ENCODE assay signal across 1 cellular context in the genomic region with DNA sequence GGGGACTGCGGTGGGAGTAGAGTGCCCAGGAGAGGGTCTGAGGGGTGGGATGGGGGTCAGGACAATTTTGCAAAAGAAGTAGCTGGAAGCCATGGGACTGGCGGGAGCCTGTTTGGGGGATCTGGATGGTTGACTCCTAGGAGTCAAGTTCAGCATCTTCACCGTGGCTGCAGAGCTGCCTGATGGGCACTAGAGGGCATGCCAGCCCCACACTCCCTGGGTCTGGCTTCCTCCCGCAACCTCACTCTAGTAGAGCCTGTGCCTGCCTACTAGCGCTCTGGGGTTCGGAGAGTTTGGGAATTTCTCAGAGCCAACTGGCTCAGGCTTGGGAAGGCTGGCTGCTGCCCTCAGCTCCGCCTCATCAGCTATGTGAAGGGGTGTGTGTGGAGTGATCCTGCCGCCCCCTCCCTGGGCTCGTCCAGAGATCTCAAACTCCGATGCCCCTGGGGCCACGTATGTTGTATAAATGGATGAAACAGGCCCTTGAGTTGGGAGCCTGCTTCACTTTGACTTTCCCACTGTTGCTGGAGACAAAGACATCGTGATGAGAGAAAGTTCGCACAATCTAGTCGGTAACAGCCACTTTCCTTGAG.
A peak's percentile ranks its signal among the peaks of the same experiment; 100 is the strongest.
TF ChIP-seq lines count a peak whose summit lies in the region.

No MANE protein-coding gene starts in this region.

TF ChIP-seq in HEK293, 187 proteins besides CTCF, POLR2A, EP300 and RAD21:
- peak; percentile 17; the same call in 1 of the 2 replicates for TF ChIP-seq ZBTB17 (tag by site-specific recombination; IDR thresholded peaks at IDR 0.05)
- 0 out of 2 replicates have a peak, but pooled peaks have one; percentile 37 for TF ChIP-seq ZNF660 (tag by site-specific recombination; IDR thresholded peaks at IDR 0.05)
- TF ChIP-seq GLIS1 (tag by site-specific recombination; IDR thresholded peaks at IDR 0.05) = 0 out of 2 replicates have a peak, but pooled peaks have one; percentile 8
- TF ChIP-seq, protein P1, sequence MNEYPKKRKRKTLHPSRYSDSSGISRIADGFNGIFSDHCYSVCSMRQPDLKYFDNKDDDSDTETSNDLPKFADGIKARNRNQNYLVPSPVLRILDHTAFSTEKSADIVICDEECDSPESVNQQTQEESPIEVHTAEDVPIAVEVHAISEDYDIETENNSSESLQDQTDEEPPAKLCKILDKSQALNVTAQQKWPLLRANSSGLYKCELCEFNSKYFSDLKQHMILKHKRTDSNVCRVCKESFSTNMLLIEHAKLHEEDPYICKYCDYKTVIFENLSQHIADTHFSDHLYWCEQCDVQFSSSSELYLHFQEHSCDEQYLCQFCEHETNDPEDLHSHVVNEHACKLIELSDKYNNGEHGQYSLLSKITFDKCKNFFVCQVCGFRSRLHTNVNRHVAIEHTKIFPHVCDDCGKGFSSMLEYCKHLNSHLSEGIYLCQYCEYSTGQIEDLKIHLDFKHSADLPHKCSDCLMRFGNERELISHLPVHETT (tag by site-specific recombination; IDR thresholded peaks at IDR 0.05) = no peak
- peak; percentile 88 for TF ChIP-seq ZNF654 (tag by site-specific recombination; IDR thresholded peaks at IDR 0.05; ENCODE audit: low read depth)
- TF ChIP-seq, protein P2, sequence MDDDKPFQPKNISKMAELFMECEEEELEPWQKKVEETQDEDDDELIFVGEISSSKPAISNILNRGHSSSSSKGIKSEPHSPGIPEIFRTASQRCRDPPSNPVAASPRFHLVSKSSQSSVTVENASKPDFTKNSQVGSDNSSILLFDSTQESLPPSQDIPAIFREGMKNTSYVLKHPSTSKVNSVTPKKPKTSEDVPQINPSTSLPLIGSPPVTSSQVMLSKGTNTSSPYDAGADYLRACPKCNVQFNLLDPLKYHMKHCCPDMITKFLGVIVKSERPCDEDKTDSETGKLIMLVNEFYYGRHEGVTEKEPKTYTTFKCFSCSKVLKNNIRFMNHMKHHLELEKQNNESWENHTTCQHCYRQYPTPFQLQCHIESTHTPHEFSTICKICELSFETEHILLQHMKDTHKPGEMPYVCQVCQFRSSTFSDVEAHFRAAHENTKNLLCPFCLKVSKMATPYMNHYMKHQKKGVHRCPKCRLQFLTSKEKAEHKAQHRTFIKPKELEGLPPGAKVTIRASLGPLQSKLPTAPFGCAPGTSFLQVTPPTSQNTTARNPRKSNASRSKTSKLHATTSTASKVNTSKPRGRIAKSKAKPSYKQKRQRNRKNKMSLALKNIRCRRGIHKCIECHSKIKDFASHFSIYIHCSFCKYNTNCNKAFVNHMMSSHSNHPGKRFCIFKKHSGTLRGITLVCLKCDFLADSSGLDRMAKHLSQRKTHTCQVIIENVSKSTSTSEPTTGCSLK (tag by site-specific recombination; IDR thresholded peaks at IDR 0.05) = no peak
- no peak for TF ChIP-seq ZNF184 (tag by site-specific recombination; IDR thresholded peaks at IDR 0.05)
- peak; percentile 69 for TF ChIP-seq ZNF600 (tag by site-specific recombination; IDR thresholded peaks at IDR 0.05)
- peak; percentile 54; the same call in 1 of the 2 replicates for TF ChIP-seq IKZF3 (tag by site-specific recombination; IDR thresholded peaks at IDR 0.05)
- TF ChIP-seq ZSCAN30 (tag by site-specific recombination; IDR thresholded peaks at IDR 0.05) = 0 out of 2 replicates have a peak, but pooled peaks have one; percentile 9
